Comparison of ENCODE assay signal across 8 cellular contexts in the genomic region with DNA sequence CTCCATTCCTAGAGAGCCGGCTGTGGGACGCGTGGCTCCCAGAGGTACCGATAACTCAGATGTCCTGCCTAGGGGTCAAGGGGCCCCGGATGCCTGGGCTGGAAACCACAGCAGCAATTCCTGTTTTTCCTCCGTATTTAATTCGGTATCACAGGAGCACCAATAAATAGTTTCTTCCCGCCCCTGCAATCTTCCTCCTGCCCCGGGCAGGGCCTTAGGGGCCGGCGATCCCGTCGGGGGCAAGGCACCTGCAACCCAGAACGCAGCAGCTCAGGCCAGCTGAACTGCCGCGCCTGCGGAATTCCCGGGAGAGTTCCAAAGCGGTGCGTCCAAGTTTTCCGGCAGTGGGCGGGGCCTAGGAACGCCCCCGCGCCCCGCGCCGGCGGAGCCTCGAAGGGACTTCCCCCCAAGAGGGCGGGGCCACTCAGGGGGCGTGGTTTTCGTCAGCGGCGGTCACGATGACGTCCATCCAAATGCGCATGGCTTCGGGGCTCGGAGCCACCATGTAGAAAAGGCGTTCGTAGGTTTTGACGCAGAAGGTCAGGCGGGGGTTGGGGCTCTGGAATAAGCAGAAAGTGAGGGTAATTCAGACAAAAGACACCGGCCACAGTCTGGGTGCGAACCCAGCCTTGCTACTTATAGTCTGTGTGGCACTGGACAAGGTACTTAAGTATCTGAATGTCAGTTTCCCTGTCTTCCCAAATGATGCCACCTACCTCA. TPM values are rescaled to one million over a fixed set of nuclear protein-coding genes. Genes with fewer than 3 reads are reported as not detected.
DNase-seq lines count a peak whose midpoint lies in the region; ATAC-seq lines count a peak whose summit lies in the region.

No MANE protein-coding gene starts in this region.

- peak overlapping the region; percentile 56 for H3K4me3 ChIP-seq in GM23248
- peak overlapping the region; percentile 7 to 39 (median 27) for H3K4me3 ChIP-seq in skin epidermis

- no peaks in the 10 kb centered on the region for H4K20me1 ChIP-seq in GM23248 (ENCODE audit: insufficient read depth)

- peak overlapping the region; percentile 36 for H3K27ac ChIP-seq in GM23248
- peak overlapping the region; percentile 76 for H3K27ac ChIP-seq in caudate nucleus (ENCODE audit: low read depth, low read length)
- H3K27ac ChIP-seq in skin epidermis = peak overlapping the region in 20 of 21 experiments; percentile 54 to 89 (median 75)

- peaks cover 16% of the 10 kb centered on the region for H3K4me1 ChIP-seq in GM23248 (ENCODE audit: insufficient read depth)

- H3K36me3 ChIP-seq in GM23248 (ENCODE audit: low read depth) = no peaks in the 10 kb centered on the region

- H3F3A ChIP-seq in GM23248 (ENCODE audit: insufficient read depth) = peaks cover 7% of the 10 kb centered on the region

- H2AFZ ChIP-seq in GM23248 = peak overlapping the region; percentile 72

- WGBS in GM23248 (ENCODE audit: low coverage in 1 of 2, low lambda C conversion rate in 2 of 2, missing lambda C conversion rate in 2 of 2), 2 experiments = 4 to 5% methylated on average over 46 of the region's 46 CpGs

- H3K9me2 ChIP-seq in GM23248 (ENCODE audit: insufficient read depth) = no peaks in the 10 kb centered on the region

- H3K9ac ChIP-seq in GM23248 = peak overlapping the region; percentile 42

- H3K4me2 ChIP-seq in GM23248 (ENCODE audit: unreplicated experiment) = peak overlapping the region; percentile 72

- ATAC-seq in activated CD4-positive, CD25-positive, alpha-beta regulatory T cell treated with anti-CD3 and anti-CD28 coated beads, Interleukin-2, amount 50 U/mL, for 24 hours = peak; percentile 75 to 82
- ATAC-seq in GM19328 (IDR thresholded peaks at IDR 0.05; ENCODE audit: unreplicated experiment) = no peak

- in situ Hi-C loops in GM23248 (cut with MboI) = no loop called here

- no peaks in the 10 kb centered on the region for H3K79me2 ChIP-seq in GM23248 (ENCODE audit: insufficient read depth)

- no peaks in the 10 kb centered on the region for H3K27me3 ChIP-seq in GM23248 (replicated peaks; ENCODE audit: insufficient read depth)

- H3K9me3 ChIP-seq in GM23248 (ENCODE audit: low read depth) = no peaks in the 10 kb centered on the region

- DNase-seq in COLO829 (ENCODE audit: low spot score) (peak; percentile 98), GM23248 (peak; percentile 94), NCI-H2081 (lab: John Stamatoyannopoulos, UW) (peak; percentile 88 to 89), caudate nucleus (lab: John Stamatoyannopoulos, UW) (peak in 60 of 61 donors; percentile 13 to 92 (median 74)), iPS-NIHi7 (ENCODE audit: extremely low spot score) (peak; percentile 99)

RNA-seq across cellular contexts. Expression of gene LYPD3, which starts 9.7 kb away (rescaled TPM):
- total RNA-seq in GM23248 (2014; rRNA removed; shearing (Covaris generic)) = not detected in 2 replicates
- 0.22 and 0.28 TPM in 2 replicates for polyA plus RNA-seq in GM23248 (2016; fragmentation: Nextera tagmentation; extraction: Ambion mirVana)

RNA-seq across cellular contexts. Expression of gene PHLDB3, which starts 29.4 kb away (rescaled TPM):
- 5.6 and 8.9 TPM in 2 replicates for total RNA-seq in GM23248 (2014; rRNA removed; shearing (Covaris generic))
- polyA plus RNA-seq in GM23248 (2016; fragmentation: Nextera tagmentation; extraction: Ambion mirVana) = 3.9 and 4.6 TPM in 2 replicates

RNA-seq across cellular contexts. Expression of gene ETHE1, which starts 51.9 kb away (rescaled TPM):
- total RNA-seq in GM23248 (2014; rRNA removed; shearing (Covaris generic)) = 71.1 and 100.0 TPM in 2 replicates
- 70.8 and 75.4 TPM in 2 replicates for polyA plus RNA-seq in GM23248 (2016; fragmentation: Nextera tagmentation; extraction: Ambion mirVana)

RNA-seq across cellular contexts. Expression of gene ZNF575, which starts 57.8 kb away (rescaled TPM):
- total RNA-seq in GM23248 (2014; rRNA removed; shearing (Covaris generic)) = 0.22 TPM in 1 of 2 replicates, not detected in the other
- polyA plus RNA-seq in GM23248 (2016; fragmentation: Nextera tagmentation; extraction: Ambion mirVana) = 3.1 and 3.9 TPM in 2 replicates
